Comparison of ENCODE assay signal across 19 cellular contexts in genomic region chr5:111308951-111309350, GRCh38.
DNase-seq lines count a peak whose midpoint lies in the region; ATAC-seq and TF ChIP-seq lines count a peak whose summit lies in the region.
"Had no signal": no experiment of that assay in that cellular context is flagged by ENCODE, and none has a peak within 500 bp of the region (broad histone marks: within the 10 kb centered on the region; RNA-seq: fewer than 3 reads in every experiment).

No MANE protein-coding gene starts in this region.

- H3K4me1 Mint-ChIP-seq in CD4-positive, alpha-beta T cell (ENCODE audit: low read depth), result peaks cover 55% of the 10 kb centered on the region

- WGBS in iPS DF 6.9 (ENCODE audit: insufficient coverage, insufficient read length), result no CpG with 5 or more reads among the region's 4 CpGs
- 30 to 49% (median 39%) methylated on average over 4 of the region's 4 CpGs for WGBS in stomach, 5 donors

- H3K4me3 Mint-ChIP-seq in CD4-positive, alpha-beta T cell, result no peak overlapping the region
- H3K4me3 Mint-ChIP-seq: activated naive CD4-positive, alpha-beta T cell treated with anti-CD3 and anti-CD28 coated beads for 36 hours; brain had no signal

- H3K27me3 Mint-ChIP-seq in CD4-positive, alpha-beta T cell, result no peaks in the 10 kb centered on the region
- H3K27me3 Mint-ChIP-seq: brain had no signal

- H3K27ac ChIP-seq in CD4-positive, alpha-beta T cell (ENCODE audit: low read depth, low read length), result no peak overlapping the region
- H3K27ac ChIP-seq in PC-3 (ENCODE audit: low read length), result no peak overlapping the region
- no peak overlapping the region for H3K27ac ChIP-seq in iPS DF 6.9 (ENCODE audit: low read length)
- H3K27ac ChIP-seq in stomach, result no peak overlapping the region
- H3K27ac ChIP-seq in WERI-Rb-1, result no peak overlapping the region
- H3K27ac ChIP-seq: right lobe of liver had no signal

- no TSS peak for BruUV-seq in PC-3 (replicated peaks; lab: Mats Ljungman, UMichigan)

- no peak for ATAC-seq in CD4-positive, alpha-beta T cell (ENCODE audit: poor library complexity)
- ATAC-seq in PC-3, result peak; percentile 46
- ATAC-seq in GM18517 (IDR thresholded peaks at IDR 0.05; ENCODE audit: unreplicated experiment), result no peak
- ATAC-seq: esophagus mucosa, right lobe of liver, Right ventricle myocardium inferior had no signal

- no peak for TF ChIP-seq CTCF in CD4-positive, alpha-beta T cell (IDR thresholded peaks at IDR 0.05)
- TF ChIP-seq CTCF in PC-3 (conservative IDR thresholded peaks at IDR 0.05; ENCODE audit: low read depth, low read length), result no peak
- no peak for TF ChIP-seq CTCF in stomach (IDR thresholded peaks at IDR 0.05)
- no peak for TF ChIP-seq CTCF in WERI-Rb-1 (IDR thresholded peaks at IDR 0.05; ENCODE audit: low read depth, low read length)

- H3K4me3 ChIP-seq in PC-3 (ENCODE audit: low read length) (no peak overlapping the region), iPS DF 6.9 (ENCODE audit: low read length) (no peak overlapping the region), stomach (no peak overlapping the region), WERI-Rb-1 (ENCODE audit: low read depth, low read length) (no peak overlapping the region)
- H3K4me3 ChIP-seq: right lobe of liver had no signal

- no peak overlapping the region for H3K9ac ChIP-seq in PC-3 (ENCODE audit: low read length)

- H3K36me3 ChIP-seq in PC-3 (ENCODE audit: low read depth, low read length) (no peaks in the 10 kb centered on the region), iPS DF 6.9 (ENCODE audit: control insufficient read depth, insufficient read depth, low read length) (no peaks in the 10 kb centered on the region), stomach (no peaks in the 10 kb centered on the region), WERI-Rb-1 (no peaks in the 10 kb centered on the region)
- H3K36me3 ChIP-seq: right lobe of liver had no signal

- TF ChIP-seq POLR2A in stomach (IDR thresholded peaks at IDR 0.05), result no peak

- no peaks in the 10 kb centered on the region for H3K9me2 ChIP-seq in PC-3 (replicated peaks; ENCODE audit: low read length)

- POLR2A ChIA-PET in CD4-positive, alpha-beta T cell (lab: Charles Lee), result no interaction called here
- POLR2A ChIA-PET in PC-3 (lab: Charles Lee; ENCODE audit: unreplicated experiment), result no interaction called here

- no peak for TF ChIP-seq EP300 in stomach (IDR thresholded peaks at IDR 0.05)

- no peaks in the 10 kb centered on the region for H3K9me3 Mint-ChIP-seq in CD4-positive, alpha-beta T cell
- H3K9me3 Mint-ChIP-seq: activated naive CD4-positive, alpha-beta T cell treated with anti-CD3 and anti-CD28 coated beads for 36 hours had no signal

- H4K20me1 ChIP-seq in PC-3 (ENCODE audit: low read length), result no peaks in the 10 kb centered on the region

- no peaks in the 10 kb centered on the region for H3K36me3 Mint-ChIP-seq in CD4-positive, alpha-beta T cell (ENCODE audit: low read depth)
- H3K36me3 Mint-ChIP-seq: brain had no signal

- no peaks in the 10 kb centered on the region for H3K79me2 ChIP-seq in PC-3 (ENCODE audit: low read length)

- H3K9me3 ChIP-seq in CD4-positive, alpha-beta T cell (ENCODE audit: control insufficient read depth, low read length), result no peaks in the 10 kb centered on the region
- H3K9me3 ChIP-seq in PC-3 (ENCODE audit: low read length) (no peaks in the 10 kb centered on the region), iPS DF 6.9 (ENCODE audit: control insufficient read depth, insufficient read depth, low read length) (no peaks in the 10 kb centered on the region), stomach (no peaks in the 10 kb centered on the region), WERI-Rb-1 (ENCODE audit: severe bottlenecking) (no peaks in the 10 kb centered on the region)
- H3K9me3 ChIP-seq: right lobe of liver had no signal

- CTCF ChIA-PET in CD4-positive, alpha-beta T cell (lab: Charles Lee), result no interaction called here
- CTCF ChIA-PET in PC-3 (lab: Charles Lee), result no interaction called here

- intact Hi-C loops in CD4-positive, alpha-beta T cell (cut with DNase I, micrococcal nuclease), result no loop called here
- intact Hi-C loops in PC-3 (cut with micrococcal nuclease), result no loop called here
- intact Hi-C loops in stomach (cut with DNase I; ENCODE audit: low total_unique reads), result no loop called here

- H3K27ac Mint-ChIP-seq in CD4-positive, alpha-beta T cell, result peak overlapping the region; percentile 69
- H3K27ac Mint-ChIP-seq: activated naive CD4-positive, alpha-beta T cell treated with anti-CD3 and anti-CD28 coated beads for 36 hours had no signal

- no peak overlapping the region for H3K4me2 ChIP-seq in PC-3 (ENCODE audit: low read length)

- no peak overlapping the region for H2AFZ ChIP-seq in PC-3 (ENCODE audit: low read length)

- H3K4me1 ChIP-seq in PC-3 (ENCODE audit: insufficient read depth, low read length), result no peaks in the 10 kb centered on the region
- H3K4me1 ChIP-seq in iPS DF 6.9 (ENCODE audit: control insufficient read depth, insufficient read depth, low read length), result peaks cover 4% of the 10 kb centered on the region; the same call in 1 of the 2 replicates
- H3K4me1 ChIP-seq in stomach, result no peaks in the 10 kb centered on the region
- H3K4me1 ChIP-seq: right lobe of liver had no signal

- H3F3A ChIP-seq in PC-3 (ENCODE audit: low read length, unreplicated experiment), result no peaks in the 10 kb centered on the region

- no peaks in the 10 kb centered on the region for H3K27me3 ChIP-seq in CD4-positive, alpha-beta T cell (ENCODE audit: control insufficient read depth, insufficient read depth, low read length)
- peaks cover 46% of the 10 kb centered on the region for H3K27me3 ChIP-seq in PC-3 (ENCODE audit: low read length)
- H3K27me3 ChIP-seq in iPS DF 6.9 (ENCODE audit: control insufficient read depth, insufficient read depth, low read length), result no peaks in the 10 kb centered on the region
- no peaks in the 10 kb centered on the region for H3K27me3 ChIP-seq in stomach
- no peaks in the 10 kb centered on the region for H3K27me3 ChIP-seq in WERI-Rb-1 (ENCODE audit: insufficient read depth, low read depth, severe bottlenecking)
- H3K27me3 ChIP-seq: right lobe of liver had no signal

- DNase-seq in CD4-positive, alpha-beta T cell, result no peak
- DNase-seq in H4 (ENCODE audit: low spot score) (peak; percentile 19), PC-3 (peak; percentile 48), iPS DF 6.9 (ENCODE audit: low read depth, low spot score) (peak; percentile 13), stomach (no peak), WERI-Rb-1 (no peak), activated gamma-delta T cell (lab: John Stamatoyannopoulos, UW) (no peak)
- DNase-seq: activated CD4-positive, CD25-positive, alpha-beta regulatory T cell treated with anti-CD3 and anti-CD28 coated beads, Interleukin-2, amount 50 U/mL, for 72 hours; activated CD8-positive, alpha-beta memory T cell treated with anti-CD3 and anti-CD28 coated beads, Interleukin-2, amount 50 U/mL, for 4 hours; activated naive CD4-positive, alpha-beta T cell treated with anti-CD3 and anti-CD28 coated beads for 36 hours; dermis blood vessel endothelial cell; DMS153; NCI-H2081; right lobe of liver; stimulated activated CD4-positive, alpha-beta T cell treated with anti-CD3 and anti-CD28 coated beads, Interleukin-1b, Interleukin-23, amount 100 ng/mL, for 48 hours had no signal

Comparison
In these comparisons a context has a peak if more than half of its experiments do, and no peak if none do; other contexts are left out.
1. DNase-seq: peak in H4 (single experiment), PC-3 (single experiment) and iPS DF 6.9 (single experiment); none in CD4-positive, alpha-beta T cell (0 of 10), stomach (single experiment), WERI-Rb-1 (single experiment) and activated gamma-delta T cell (single experiment).